In the genomic region with DNA sequence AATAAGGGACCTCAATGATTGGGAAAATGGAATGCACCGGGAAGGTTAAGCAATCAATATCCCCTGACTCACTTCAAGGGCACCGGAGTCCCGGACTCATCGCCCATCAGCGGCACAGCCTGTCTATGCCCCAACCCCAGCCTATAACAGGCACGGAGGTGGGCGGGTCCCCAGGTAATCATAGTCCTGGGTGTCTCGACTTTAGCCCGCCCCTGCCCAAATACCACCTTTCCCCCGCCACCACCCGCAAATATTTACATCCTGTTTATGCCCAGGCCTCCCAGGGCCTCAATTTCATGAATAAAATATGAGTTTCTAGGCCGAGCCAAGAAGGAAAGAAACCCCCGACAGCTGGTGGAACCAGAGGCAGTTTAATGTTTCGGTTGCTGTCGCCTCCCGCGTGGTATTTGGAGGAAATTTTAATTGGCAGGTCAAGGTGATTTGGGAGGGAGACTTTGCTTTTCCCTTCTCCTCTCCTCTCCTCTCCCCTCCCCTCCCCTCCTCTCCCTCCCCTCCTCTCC, we compare ENCODE assay signal across 1 cellular context.
A peak's percentile ranks its signal among the peaks of the same experiment; 100 is the strongest.
TF ChIP-seq lines count a peak whose summit lies in the region.

No MANE protein-coding gene starts in this region.

TF ChIP-seq in GM12878, 131 proteins besides CTCF, POLR2A, EP300 and RAD21 (continued from another document and continues in another):
- TF ChIP-seq RB1 (IDR thresholded peaks at IDR 0.05; ENCODE audit: borderline replicate concordance) (no peak), TCF3 (IDR thresholded peaks at IDR 0.05; ENCODE audit: borderline replicate concordance, insufficient read depth, low read depth, low read length) (peak; percentile 82; the same call in 1 of the 2 replicates), ATF2 (IDR thresholded peaks at IDR 0.05; ENCODE audit: low read length) (no peak), CBFB (IDR thresholded peaks at IDR 0.05; ENCODE audit: low read depth) (peak; percentile 57; the same call in 1 of the 2 replicates), FOXM1 (IDR thresholded peaks at IDR 0.05; ENCODE audit: low read depth, low read length) (no peak), IKZF1 (conservative IDR thresholded peaks at IDR 0.05) (peak; percentile 62; the same call in 1 of the 2 replicates), TARDBP (IDR thresholded peaks at IDR 0.05; ENCODE audit: borderline replicate concordance) (no peak), STAT1 (conservative IDR thresholded peaks at IDR 0.05) (no peak), EGR1 (IDR thresholded peaks at IDR 0.05; ENCODE audit: borderline replicate concordance in 1 of 2, low read depth in 2 of 2, low read length in 2 of 2) (no peak), ATF3 (IDR thresholded peaks at IDR 0.05; ENCODE audit: borderline replicate concordance, extremely low read depth, low read depth, low read length) (no peak), CBX5 (IDR thresholded peaks at IDR 0.05; ENCODE audit: low read depth) (no peak), CREM (IDR thresholded peaks at IDR 0.05; ENCODE audit: low read depth) (peak; percentile 54; the same call in 1 of the 2 replicates), BHLHE40 (IDR thresholded peaks at IDR 0.05; ENCODE audit: borderline replicate concordance in 1 of 2, low read depth in 2 of 2, low read length in 1 of 2) (0 out of 4 replicates have a peak, but pooled peaks of 1 of the 2 experiments have one; percentile 18), ESRRA (IDR thresholded peaks at IDR 0.05; ENCODE audit: low read length) (no peak), EED (IDR thresholded peaks at IDR 0.05; ENCODE audit: low read depth) (peak; percentile 62), MEF2A (IDR thresholded peaks at IDR 0.05; ENCODE audit: insufficient read depth, low read depth, low read length) (0 out of 2 replicates have a peak, but pooled peaks have one; percentile 19), PAX5 (IDR thresholded peaks at IDR 0.05; ENCODE audit: borderline replicate concordance, low read depth, low read length) (no peak), EZH2 (IDR thresholded peaks at IDR 0.05; ENCODE audit: borderline replicate concordance, control insufficient read depth, low read depth, low read length) (no peak), HDAC6 (IDR thresholded peaks at IDR 0.05; ENCODE audit: unreplicated experiment) (no peak), RELB (IDR thresholded peaks at IDR 0.05; ENCODE audit: low read depth) (peak; percentile 92), POLR2AphosphoS2 (IDR thresholded peaks at IDR 0.05; ENCODE audit: low read depth, low read length) (no peak), MEF2B (IDR thresholded peaks at IDR 0.05; ENCODE audit: partially characterized antibody, poor library complexity, severe bottlenecking) (no peak), NKRF (conservative IDR thresholded peaks at IDR 0.05) (no peak; the same call in 1 of the 2 replicates), BCL11A (IDR thresholded peaks at IDR 0.05; ENCODE audit: low read depth, low read length) (0 out of 2 replicates have a peak, but pooled peaks have one; percentile 35), FOXK2 (IDR thresholded peaks at IDR 0.05) (no peak), IRF4 (IDR thresholded peaks at IDR 0.05; ENCODE audit: low read depth, low read length) (0 out of 2 replicates have a peak, but pooled peaks have one; percentile 36), MTA3 (IDR thresholded peaks at IDR 0.05; ENCODE audit: borderline replicate concordance, low read length) (no peak), NRF1 (conservative IDR thresholded peaks at IDR 0.05; ENCODE audit: low read depth, low read length) (no peak), MYC (IDR thresholded peaks at IDR 0.05; ENCODE audit: insufficient read depth, insufficient read length, insufficient replicate concordance, low read length, severe bottlenecking) (no peak), ETV6 (conservative IDR thresholded peaks at IDR 0.05 in 1 of 2, IDR thresholded peaks at IDR 0.05 in 1 of 2; ENCODE audit: borderline replicate concordance in 1 of 2, low read depth in 1 of 2) (0 out of 4 replicates have a peak, but pooled peaks of 1 of the 2 experiments have one; percentile 43), USF2 (IDR thresholded peaks at IDR 0.05; ENCODE audit: borderline replicate concordance, low read depth, low read length) (no peak), RBBP5 (conservative IDR thresholded peaks at IDR 0.05) (no peak), CHD2 (IDR thresholded peaks at IDR 0.05; ENCODE audit: borderline replicate concordance, low read depth, low read length) (no peak), BMI1 (IDR thresholded peaks at IDR 0.05; ENCODE audit: borderline replicate concordance) (no peak), ZNF24 (IDR thresholded peaks at IDR 0.05) (no peak), GABPA (IDR thresholded peaks at IDR 0.05; ENCODE audit: low read depth) (no peak), SMAD1 (IDR thresholded peaks at IDR 0.05; ENCODE audit: low read depth, partially characterized antibody) (no peak), CHD1 (IDR thresholded peaks at IDR 0.05; ENCODE audit: low read depth, low read length) (no peak), TCF12 (IDR thresholded peaks at IDR 0.05; ENCODE audit: low read depth, low read length) (peak; percentile 94), NR2C1 (IDR thresholded peaks at IDR 0.05) (no peak), ZNF384 (IDR thresholded peaks at IDR 0.05; ENCODE audit: borderline replicate concordance, low read depth, low read length) (no peak), IRF5 (IDR thresholded peaks at IDR 0.05; ENCODE audit: borderline replicate concordance) (no peak), NR2C2 (IDR thresholded peaks at IDR 0.05; ENCODE audit: borderline replicate concordance, control insufficient read depth, insufficient read length, low read depth) (no peak), NFXL1 (IDR thresholded peaks at IDR 0.05; ENCODE audit: borderline replicate concordance) (no peak), BCL3 (IDR thresholded peaks at IDR 0.05; ENCODE audit: borderline replicate concordance, insufficient read depth, low read depth, low read length, poor library complexity, severe bottlenecking) (peak; percentile 23)
- TF ChIP-seq, protein P1, sequence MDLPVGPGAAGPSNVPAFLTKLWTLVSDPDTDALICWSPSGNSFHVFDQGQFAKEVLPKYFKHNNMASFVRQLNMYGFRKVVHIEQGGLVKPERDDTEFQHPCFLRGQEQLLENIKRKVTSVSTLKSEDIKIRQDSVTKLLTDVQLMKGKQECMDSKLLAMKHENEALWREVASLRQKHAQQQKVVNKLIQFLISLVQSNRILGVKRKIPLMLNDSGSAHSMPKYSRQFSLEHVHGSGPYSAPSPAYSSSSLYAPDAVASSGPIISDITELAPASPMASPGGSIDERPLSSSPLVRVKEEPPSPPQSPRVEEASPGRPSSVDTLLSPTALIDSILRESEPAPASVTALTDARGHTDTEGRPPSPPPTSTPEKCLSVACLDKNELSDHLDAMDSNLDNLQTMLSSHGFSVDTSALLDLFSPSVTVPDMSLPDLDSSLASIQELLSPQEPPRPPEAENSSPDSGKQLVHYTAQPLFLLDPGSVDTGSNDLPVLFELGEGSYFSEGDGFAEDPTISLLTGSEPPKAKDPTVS (IDR thresholded peaks at IDR 0.05; ENCODE audit: low read depth, low read length): no peak
- TF ChIP-seq, protein P2, sequence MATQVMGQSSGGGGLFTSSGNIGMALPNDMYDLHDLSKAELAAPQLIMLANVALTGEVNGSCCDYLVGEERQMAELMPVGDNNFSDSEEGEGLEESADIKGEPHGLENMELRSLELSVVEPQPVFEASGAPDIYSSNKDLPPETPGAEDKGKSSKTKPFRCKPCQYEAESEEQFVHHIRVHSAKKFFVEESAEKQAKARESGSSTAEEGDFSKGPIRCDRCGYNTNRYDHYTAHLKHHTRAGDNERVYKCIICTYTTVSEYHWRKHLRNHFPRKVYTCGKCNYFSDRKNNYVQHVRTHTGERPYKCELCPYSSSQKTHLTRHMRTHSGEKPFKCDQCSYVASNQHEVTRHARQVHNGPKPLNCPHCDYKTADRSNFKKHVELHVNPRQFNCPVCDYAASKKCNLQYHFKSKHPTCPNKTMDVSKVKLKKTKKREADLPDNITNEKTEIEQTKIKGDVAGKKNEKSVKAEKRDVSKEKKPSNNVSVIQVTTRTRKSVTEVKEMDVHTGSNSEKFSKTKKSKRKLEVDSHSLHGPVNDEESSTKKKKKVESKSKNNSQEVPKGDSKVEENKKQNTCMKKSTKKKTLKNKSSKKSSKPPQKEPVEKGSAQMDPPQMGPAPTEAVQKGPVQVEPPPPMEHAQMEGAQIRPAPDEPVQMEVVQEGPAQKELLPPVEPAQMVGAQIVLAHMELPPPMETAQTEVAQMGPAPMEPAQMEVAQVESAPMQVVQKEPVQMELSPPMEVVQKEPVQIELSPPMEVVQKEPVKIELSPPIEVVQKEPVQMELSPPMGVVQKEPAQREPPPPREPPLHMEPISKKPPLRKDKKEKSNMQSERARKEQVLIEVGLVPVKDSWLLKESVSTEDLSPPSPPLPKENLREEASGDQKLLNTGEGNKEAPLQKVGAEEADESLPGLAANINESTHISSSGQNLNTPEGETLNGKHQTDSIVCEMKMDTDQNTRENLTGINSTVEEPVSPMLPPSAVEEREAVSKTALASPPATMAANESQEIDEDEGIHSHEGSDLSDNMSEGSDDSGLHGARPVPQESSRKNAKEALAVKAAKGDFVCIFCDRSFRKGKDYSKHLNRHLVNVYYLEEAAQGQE (IDR thresholded peaks at IDR 0.05; ENCODE audit: low read depth, low read length): no peak
- TF ChIP-seq, protein P3, sequence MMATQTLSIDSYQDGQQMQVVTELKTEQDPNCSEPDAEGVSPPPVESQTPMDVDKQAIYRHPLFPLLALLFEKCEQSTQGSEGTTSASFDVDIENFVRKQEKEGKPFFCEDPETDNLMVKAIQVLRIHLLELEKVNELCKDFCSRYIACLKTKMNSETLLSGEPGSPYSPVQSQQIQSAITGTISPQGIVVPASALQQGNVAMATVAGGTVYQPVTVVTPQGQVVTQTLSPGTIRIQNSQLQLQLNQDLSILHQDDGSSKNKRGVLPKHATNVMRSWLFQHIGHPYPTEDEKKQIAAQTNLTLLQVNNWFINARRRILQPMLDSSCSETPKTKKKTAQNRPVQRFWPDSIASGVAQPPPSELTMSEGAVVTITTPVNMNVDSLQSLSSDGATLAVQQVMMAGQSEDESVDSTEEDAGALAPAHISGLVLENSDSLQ (IDR thresholded peaks at IDR 0.05): peak; percentile 74
